Comparison of ENCODE assay signal across 25 cellular contexts in genomic region chr2:69888451-69888850, GRCh38. TPM values are rescaled to one million over a fixed set of nuclear protein-coding genes. Genes with fewer than 3 reads are reported as not detected.
A peak's percentile ranks its signal among the peaks of the same experiment; 100 is the strongest.
DNase-seq lines count a peak whose midpoint lies in the region; ATAC-seq, FAIRE-seq and TF ChIP-seq lines count a peak whose summit lies in the region.
"Had no signal": no experiment of that assay in that cellular context is flagged by ENCODE, and none has a peak within 500 bp of the region (broad histone marks: within the 10 kb centered on the region; RNA-seq: fewer than 3 reads in every experiment).

No MANE protein-coding gene starts in this region.

- in situ Hi-C loops in HepG2 (cut with HindIII; ENCODE audit: extremely low pct_ligation_motif_present, low pct_unique_long_range_greater_than_20kb) = no loop called here

- H3K4me1 ChIP-seq in HepG2 (ENCODE audit: insufficient read depth, low read length) (peaks cover 11% of the 10 kb centered on the region; the same call in 1 of the 2 replicates), right lobe of liver (no peaks in the 10 kb centered on the region)
- H3K4me1 ChIP-seq: BE2C, BLaER1 had no signal

- CTCF ChIA-PET in HepG2 (lab: Yijun Ruan, JAX; ENCODE audit: low intra/inter-chr PET ratio, low total read pairs) = no interaction called here

- H3K9me3 ChIP-seq in HepG2 (ENCODE audit: low read length) (peaks cover 5% of the 10 kb centered on the region; the same call in 1 of the 2 replicates), right lobe of liver (no peaks in the 10 kb centered on the region)
- H3K9me3 ChIP-seq: BE2C had no signal

- H2AFZ ChIP-seq in HepG2 (ENCODE audit: low read length) = no peak overlapping the region

- no peak overlapping the region for H3K27ac ChIP-seq in HepG2 (ENCODE audit: extremely low read length, insufficient read depth, low read length)
- H3K27ac ChIP-seq in right lobe of liver = no peak overlapping the region
- H3K27ac ChIP-seq: BLaER1 had no signal

- no peak for FAIRE-seq in HepG2 (lab: Jason Lieb, UNC)
- FAIRE-seq: A204.1 had no signal

- peaks cover 8% of the 10 kb centered on the region for H3K4me1 Mint-ChIP-seq in activated T-cell treated with anti-CD3 and anti-CD28 coated beads, Interleukin-2, amount 50 U/mL, for 72 hours (ENCODE audit: low read depth)
- H3K4me1 Mint-ChIP-seq in activated T-cell treated with anti-CD3 and anti-CD28 coated beads, Interleukin-2, amount 50 U/mL, for 24 hours (ENCODE audit: low read depth) = peaks cover 8% of the 10 kb centered on the region
- H3K4me1 Mint-ChIP-seq in activated T-helper 17 cell treated with anti-CD3 and anti-CD28 coated beads, Interleukin-2, amount 50 U/mL, for 72 hours = peaks cover 7% of the 10 kb centered on the region

- no peak for TF ChIP-seq CTCF in HepG2 (CRISPR knock-in tag; IDR thresholded peaks at IDR 0.05)
- no peak for TF ChIP-seq CTCF in right lobe of liver (IDR thresholded peaks at IDR 0.05)

- intact Hi-C loops in HepG2 (cut with micrococcal nuclease; ENCODE audit: unreplicated experiment) (no loop called here), right lobe of liver (cut with DNase I) (no loop called here)

- H4K20me1 ChIP-seq in HepG2 (ENCODE audit: insufficient read depth, low read length) = no peaks in the 10 kb centered on the region
- H4K20me1 ChIP-seq: BLaER1 had no signal

- WGBS in HepG2 (ENCODE audit: low lambda C conversion rate) = 73% methylated on average over 4 of the region's 4 CpGs
- 88% methylated on average over 2 of the region's 4 CpGs for WGBS in right lobe of liver (ENCODE audit: insufficient coverage, low coverage, low lambda C conversion rate, missing lambda C conversion rate)

- no peak overlapping the region for H3K4me2 ChIP-seq in HepG2 (ENCODE audit: low read depth, low read length)
- H3K4me2 ChIP-seq: BLaER1 had no signal

- TF ChIP-seq EP300 in HepG2 (IDR thresholded peaks at IDR 0.05; ENCODE audit: low read depth in 2 of 2, low read length in 2 of 2) (no peak), HepG2 (CRISPR knock-in tag; IDR thresholded peaks at IDR 0.05; ENCODE audit: borderline replicate concordance) (no peak)

- BruUV-seq in HepG2 (replicated peaks; lab: Mats Ljungman, UMichigan) = no TSS peak

- no peak overlapping the region for H3K27ac Mint-ChIP-seq in activated T-cell treated with anti-CD3 and anti-CD28 coated beads, Interleukin-2, amount 50 U/mL, for 72 hours
- H3K27ac Mint-ChIP-seq in activated T-cell treated with anti-CD3 and anti-CD28 coated beads, Interleukin-2, amount 50 U/mL, for 24 hours = no peak overlapping the region
- H3K27ac Mint-ChIP-seq in activated T-helper 17 cell treated with anti-CD3 and anti-CD28 coated beads, Interleukin-2, amount 50 U/mL, for 72 hours = no peak overlapping the region
- H3K27ac Mint-ChIP-seq: CD14-positive monocyte; CD4-positive, alpha-beta memory T cell; CD4-positive, CD25-positive, alpha-beta regulatory T cell; CD8-positive, alpha-beta memory T cell had no signal

- H3K36me3 Mint-ChIP-seq in activated T-cell treated with anti-CD3 and anti-CD28 coated beads, Interleukin-2, amount 50 U/mL, for 72 hours (ENCODE audit: insufficient read depth in 2 of 2) = peaks cover 0 to 1% of the 10 kb centered on the region in 2 donors
- no peaks in the 10 kb centered on the region for H3K36me3 Mint-ChIP-seq in activated T-cell treated with anti-CD3 and anti-CD28 coated beads, Interleukin-2, amount 50 U/mL, for 24 hours (ENCODE audit: low read depth)
- no peaks in the 10 kb centered on the region for H3K36me3 Mint-ChIP-seq in activated T-helper 17 cell treated with anti-CD3 and anti-CD28 coated beads, Interleukin-2, amount 50 U/mL, for 72 hours (ENCODE audit: low read depth)
- H3K36me3 Mint-ChIP-seq: CD14-positive monocyte; CD4-positive, CD25-positive, alpha-beta regulatory T cell had no signal

- no peak overlapping the region for H3K4me3 Mint-ChIP-seq in activated T-cell treated with anti-CD3 and anti-CD28 coated beads, Interleukin-2, amount 50 U/mL, for 72 hours
- no peak overlapping the region for H3K4me3 Mint-ChIP-seq in activated T-cell treated with anti-CD3 and anti-CD28 coated beads, Interleukin-2, amount 50 U/mL, for 24 hours
- H3K4me3 Mint-ChIP-seq in activated T-helper 17 cell treated with anti-CD3 and anti-CD28 coated beads, Interleukin-2, amount 50 U/mL, for 72 hours = no peak overlapping the region
- H3K4me3 Mint-ChIP-seq: CD14-positive monocyte; CD4-positive, alpha-beta memory T cell; CD4-positive, CD25-positive, alpha-beta regulatory T cell; CD8-positive, alpha-beta memory T cell had no signal

- H3K36me3 ChIP-seq in HepG2 (replicated peaks in 1 of 2; ENCODE audit: control insufficient read depth in 1 of 2, insufficient read depth in 2 of 2, low read length in 2 of 2) = no peaks in the 10 kb centered on the region
- H3K36me3 ChIP-seq in right lobe of liver = no peaks in the 10 kb centered on the region
- H3K36me3 ChIP-seq: BE2C, BLaER1 had no signal

- peaks cover 0 to 6% of the 10 kb centered on the region in 2 donors for H3K9me3 Mint-ChIP-seq in activated T-cell treated with anti-CD3 and anti-CD28 coated beads, Interleukin-2, amount 50 U/mL, for 72 hours
- no peaks in the 10 kb centered on the region for H3K9me3 Mint-ChIP-seq in activated T-cell treated with anti-CD3 and anti-CD28 coated beads, Interleukin-2, amount 50 U/mL, for 24 hours
- no peaks in the 10 kb centered on the region for H3K9me3 Mint-ChIP-seq in activated T-helper 17 cell treated with anti-CD3 and anti-CD28 coated beads, Interleukin-2, amount 50 U/mL, for 72 hours
- H3K9me3 Mint-ChIP-seq: CD14-positive monocyte had no signal

- POLR2A ChIA-PET in HepG2 (lab: Yijun Ruan, JAX) = no interaction called here

- no peaks in the 10 kb centered on the region for H3K27me3 Mint-ChIP-seq in activated T-cell treated with anti-CD3 and anti-CD28 coated beads, Interleukin-2, amount 50 U/mL, for 72 hours (ENCODE audit: low read depth)
- H3K27me3 Mint-ChIP-seq in activated T-cell treated with anti-CD3 and anti-CD28 coated beads, Interleukin-2, amount 50 U/mL, for 24 hours = no peaks in the 10 kb centered on the region
- no peaks in the 10 kb centered on the region for H3K27me3 Mint-ChIP-seq in activated T-helper 17 cell treated with anti-CD3 and anti-CD28 coated beads, Interleukin-2, amount 50 U/mL, for 72 hours
- H3K27me3 Mint-ChIP-seq: CD4-positive, alpha-beta memory T cell; CD8-positive, alpha-beta memory T cell had no signal

- TF ChIP-seq RAD21 in HepG2 (CRISPR knock-in tag; IDR thresholded peaks at IDR 0.05) = no peak

- ATAC-seq in activated T-cell treated with anti-CD3 and anti-CD28 coated beads, Interleukin-2, amount 50 U/mL, for 72 hours (replicated peaks in 1 of 2) = peak; percentile 45 to 61
- ATAC-seq in HepG2 (no peak), right lobe of liver (no peak), GM21737 (IDR thresholded peaks at IDR 0.05; ENCODE audit: unreplicated experiment) (no peak)
- ATAC-seq in activated T-helper 17 cell treated with anti-CD3 and anti-CD28 coated beads, Interleukin-2, amount 50 U/mL, for 72 hours (replicated peaks) = peak; percentile 75

- TF ChIP-seq POLR2A in HepG2 (IDR thresholded peaks at IDR 0.05; ENCODE audit: insufficient read depth in 1 of 2, low read depth in 2 of 2, low read length in 2 of 2) = no peak
- TF ChIP-seq POLR2A in right lobe of liver (IDR thresholded peaks at IDR 0.05) = no peak

- H3K9ac ChIP-seq in HepG2 (ENCODE audit: insufficient read depth, low read depth, low read length) = no peak overlapping the region
- H3K9ac ChIP-seq: BLaER1 had no signal

- H3K27me3 ChIP-seq in HepG2 (ENCODE audit: control insufficient read depth in 1 of 2, insufficient read depth in 2 of 2, low read length in 2 of 2) (no peaks in the 10 kb centered on the region; a peak in 1 of 5 replicates), right lobe of liver (no peaks in the 10 kb centered on the region)
- H3K27me3 ChIP-seq: BE2C, BLaER1 had no signal

- DNase-seq in activated T-cell treated with anti-CD3 and anti-CD28 coated beads, Interleukin-2, amount 50 U/mL, for 72 hours = no peak
- no peak for DNase-seq in activated T-cell treated with anti-CD3 and anti-CD28 coated beads, Interleukin-2, amount 50 U/mL, for 24 hours
- no peak for DNase-seq in HepG2 (ENCODE audit: low spot score)
- no peak for DNase-seq in right lobe of liver
- no peak for DNase-seq in GF-D8 (lab: John Stamatoyannopoulos, UW)
- DNase-seq: 8988T; ACHN; BE2C; C1 segment of cervical spinal cord; CD4-positive, alpha-beta memory T cell; CD4-positive, CD25-positive, alpha-beta regulatory T cell; CD8-positive, alpha-beta memory T cell; COR-L47; DMS 273 treated with DMSO at 0.1 percent for 48 hours; DMS153; DMS53; DMS79; DND-41; EL; GDM1 had no signal

- H3K79me2 ChIP-seq in HepG2 (ENCODE audit: insufficient read depth, low read length) = no peaks in the 10 kb centered on the region

- H3K4me3 ChIP-seq in HepG2 (replicated peaks in 1 of 3; ENCODE audit: insufficient read depth in 1 of 3, low read depth in 2 of 3, low read length in 3 of 3) = no peak overlapping the region
- no peak overlapping the region for H3K4me3 ChIP-seq in right lobe of liver
- H3K4me3 ChIP-seq: BLaER1 had no signal

RNA-seq across cellular contexts. Expression of gene SNRNP27, which starts 5.3 kb away (rescaled TPM):
- 10 to 100 TPM; 67.4 to 77.4 TPM for total RNA-seq in activated T-cell treated with anti-CD3 and anti-CD28 coated beads, Interleukin-2, amount 50 U/mL, for 72 hours
- total RNA-seq in HepG2 (2016; rRNA removed; fragmentation: Illumina TruSeq; extraction: Trizol) (54.6 and 80.8 TPM in 2 replicates), right lobe of liver (10 to 100 TPM; 12.1 to 37.7 (median 17.2) TPM)
- 13.0 and 15.2 TPM in 2 replicates for total RNA-seq in HepG2 (2016; cell fraction: cytosol; rRNA removed; fragmentation: Illumina TruSeq; extraction: Trizol; ENCODE audit: low read depth)
- total RNA-seq in HepG2 (2016; cell fraction: insoluble cytoplasmic fraction; rRNA removed; fragmentation: Illumina TruSeq; extraction: Trizol) = 59.4 and 85.2 TPM in 2 replicates
- 21.7 and 25.5 TPM in 2 replicates for total RNA-seq in HepG2 (2016; cell fraction: membrane; rRNA removed; fragmentation: Illumina TruSeq; extraction: Trizol)
- 45.4 and 52.3 TPM in 2 replicates for total RNA-seq in HepG2 (2016; cell fraction: nucleus; rRNA removed; fragmentation: Illumina TruSeq; extraction: Trizol)
- polyA plus RNA-seq in HepG2 (2011; rRNA removed) = 36.4 and 49.8 TPM in 2 replicates
- polyA plus RNA-seq in HepG2 (2011; cell fraction: cytosol; rRNA removed) = 26.3 and 29.3 TPM in 2 replicates
- 27.6 and 33.0 TPM in 2 replicates for polyA plus RNA-seq in HepG2 (2011; cell fraction: nucleus; rRNA removed)
- polyA plus RNA-seq in HepG2 (2012) = 40.3 and 60.6 TPM in 2 replicates
- 9.1 and 11.0 TPM in 2 replicates for polyA plus RNA-seq in HepG2 (2016; cell fraction: cytosol; fragmentation: Illumina TruSeq; extraction: Trizol; ENCODE audit: low read depth)
- 115 and 135 TPM in 2 replicates for polyA plus RNA-seq in HepG2 (2016; cell fraction: insoluble cytoplasmic fraction; fragmentation: Illumina TruSeq; extraction: Trizol; ENCODE audit: low read depth)
- 21.0 and 25.0 TPM in 2 replicates for polyA plus RNA-seq in HepG2 (2016; cell fraction: membrane; fragmentation: Illumina TruSeq; extraction: Trizol; ENCODE audit: low read depth)
- 62.9 and 71.3 TPM in 2 replicates for polyA plus RNA-seq in HepG2 (2016; cell fraction: nucleus; fragmentation: Illumina TruSeq; extraction: Trizol; ENCODE audit: insufficient read depth, low read depth)
- polyA minus RNA-seq in HepG2 (2011; rRNA and poly(A)+ RNA removed; ENCODE audit: low replicate concordance) = 4.8 and 7.2 TPM in 2 replicates
- 23.3 and 24.0 TPM in 2 replicates for polyA minus RNA-seq in HepG2 (2011; cell fraction: cytosol; rRNA and poly(A)+ RNA removed)
- polyA minus RNA-seq in HepG2 (2011; cell fraction: nucleus; rRNA and poly(A)+ RNA removed) = 32.4 and 45.5 TPM in 2 replicates
- 10 to 100 TPM; 54.9 to 60.1 TPM for total RNA-seq in activated T-helper 17 cell treated with anti-CD3 and anti-CD28 coated beads, Interleukin-2, amount 50 U/mL, for 72 hours

RNA-seq across cellular contexts. Expression of gene MXD1, which starts 26.5 kb away (rescaled TPM):
- total RNA-seq in activated T-cell treated with anti-CD3 and anti-CD28 coated beads, Interleukin-2, amount 50 U/mL, for 72 hours = 10 to 100 TPM; 14.3 to 40.0 TPM
- total RNA-seq in HepG2 (2016; rRNA removed; fragmentation: Illumina TruSeq; extraction: Trizol) (6.4 and 7.7 TPM in 2 replicates), right lobe of liver (10 to 100 TPM in 1 of 6 experiments, 1 to 10 TPM in 5; 3.5 to 13.1 (median 4.3) TPM)
- 0.61 and 2.0 TPM in 2 replicates for total RNA-seq in HepG2 (2016; cell fraction: cytosol; rRNA removed; fragmentation: Illumina TruSeq; extraction: Trizol; ENCODE audit: low read depth)
- 6.1 and 7.8 TPM in 2 replicates for total RNA-seq in HepG2 (2016; cell fraction: insoluble cytoplasmic fraction; rRNA removed; fragmentation: Illumina TruSeq; extraction: Trizol)
- 3.1 and 3.6 TPM in 2 replicates for total RNA-seq in HepG2 (2016; cell fraction: membrane; rRNA removed; fragmentation: Illumina TruSeq; extraction: Trizol)
- total RNA-seq in HepG2 (2016; cell fraction: nucleus; rRNA removed; fragmentation: Illumina TruSeq; extraction: Trizol) = 11.9 and 13.4 TPM in 2 replicates
- 12.0 and 14.9 TPM in 2 replicates for polyA plus RNA-seq in HepG2 (2011; rRNA removed)
- 5.2 and 7.3 TPM in 2 replicates for polyA plus RNA-seq in HepG2 (2011; cell fraction: cytosol; rRNA removed)
- polyA plus RNA-seq in HepG2 (2011; cell fraction: nucleus; rRNA removed) = 15.4 and 18.9 TPM in 2 replicates
- 6.1 and 8.3 TPM in 2 replicates for polyA plus RNA-seq in HepG2 (2012)
- 0.19 and 0.38 TPM in 2 replicates for polyA plus RNA-seq in HepG2 (2016; cell fraction: cytosol; fragmentation: Illumina TruSeq; extraction: Trizol; ENCODE audit: low read depth)
- 5.4 and 6.9 TPM in 2 replicates for polyA plus RNA-seq in HepG2 (2016; cell fraction: insoluble cytoplasmic fraction; fragmentation: Illumina TruSeq; extraction: Trizol; ENCODE audit: low read depth)
- 1.2 and 1.5 TPM in 2 replicates for polyA plus RNA-seq in HepG2 (2016; cell fraction: membrane; fragmentation: Illumina TruSeq; extraction: Trizol; ENCODE audit: low read depth)
- 14.2 and 17.0 TPM in 2 replicates for polyA plus RNA-seq in HepG2 (2016; cell fraction: nucleus; fragmentation: Illumina TruSeq; extraction: Trizol; ENCODE audit: insufficient read depth, low read depth)
- 5.8 and 5.9 TPM in 2 replicates for polyA minus RNA-seq in HepG2 (2011; rRNA and poly(A)+ RNA removed; ENCODE audit: low replicate concordance)
- polyA minus RNA-seq in HepG2 (2011; cell fraction: cytosol; rRNA and poly(A)+ RNA removed) = 7.4 and 8.8 TPM in 2 replicates
- 22.0 and 25.4 TPM in 2 replicates for polyA minus RNA-seq in HepG2 (2011; cell fraction: nucleus; rRNA and poly(A)+ RNA removed)
- 10 to 100 TPM; 14.8 to 40.6 TPM for total RNA-seq in activated T-helper 17 cell treated with anti-CD3 and anti-CD28 coated beads, Interleukin-2, amount 50 U/mL, for 72 hours

RNA-seq across cellular contexts. Expression of gene GMCL1, which starts 59.0 kb away (rescaled TPM):
- 10 to 100 TPM; 23.7 to 25.4 TPM for total RNA-seq in activated T-cell treated with anti-CD3 and anti-CD28 coated beads, Interleukin-2, amount 50 U/mL, for 72 hours
- 18.7 and 24.0 TPM in 2 replicates for total RNA-seq in HepG2 (2016; rRNA removed; fragmentation: Illumina TruSeq; extraction: Trizol)
- total RNA-seq in HepG2 (2016; cell fraction: cytosol; rRNA removed; fragmentation: Illumina TruSeq; extraction: Trizol; ENCODE audit: low read depth) = 4.9 and 5.0 TPM in 2 replicates
- total RNA-seq in HepG2 (2016; cell fraction: insoluble cytoplasmic fraction; rRNA removed; fragmentation: Illumina TruSeq; extraction: Trizol) = 19.7 and 21.7 TPM in 2 replicates
- total RNA-seq in HepG2 (2016; cell fraction: membrane; rRNA removed; fragmentation: Illumina TruSeq; extraction: Trizol) = 16.6 and 19.2 TPM in 2 replicates
- 19.6 and 26.0 TPM in 2 replicates for total RNA-seq in HepG2 (2016; cell fraction: nucleus; rRNA removed; fragmentation: Illumina TruSeq; extraction: Trizol)
- 13.3 and 24.0 TPM in 2 replicates for polyA plus RNA-seq in HepG2 (2011; rRNA removed)
- polyA plus RNA-seq in HepG2 (2011; cell fraction: cytosol; rRNA removed) = 6.6 and 11.0 TPM in 2 replicates
- polyA plus RNA-seq in HepG2 (2011; cell fraction: nucleus; rRNA removed) = 6.5 and 10.4 TPM in 2 replicates
- 13.2 and 20.8 TPM in 2 replicates for polyA plus RNA-seq in HepG2 (2012)
- 3.7 and 4.0 TPM in 2 replicates for polyA plus RNA-seq in HepG2 (2016; cell fraction: cytosol; fragmentation: Illumina TruSeq; extraction: Trizol; ENCODE audit: low read depth)
- 28.8 and 30.2 TPM in 2 replicates for polyA plus RNA-seq in HepG2 (2016; cell fraction: insoluble cytoplasmic fraction; fragmentation: Illumina TruSeq; extraction: Trizol; ENCODE audit: low read depth)
- 15.5 and 15.6 TPM in 2 replicates for polyA plus RNA-seq in HepG2 (2016; cell fraction: membrane; fragmentation: Illumina TruSeq; extraction: Trizol; ENCODE audit: low read depth)
- polyA plus RNA-seq in HepG2 (2016; cell fraction: nucleus; fragmentation: Illumina TruSeq; extraction: Trizol; ENCODE audit: insufficient read depth, low read depth) = 30.9 and 40.5 TPM in 2 replicates
- 3.9 and 9.7 TPM in 2 replicates for polyA minus RNA-seq in HepG2 (2011; rRNA and poly(A)+ RNA removed; ENCODE audit: low replicate concordance)
- polyA minus RNA-seq in HepG2 (2011; cell fraction: cytosol; rRNA and poly(A)+ RNA removed) = 10.1 and 12.1 TPM in 2 replicates
- polyA minus RNA-seq in HepG2 (2011; cell fraction: nucleus; rRNA and poly(A)+ RNA removed) = 15.8 and 18.9 TPM in 2 replicates
- 10 to 100 TPM in 2 of 6 experiments, 1 to 10 TPM in 4; 5.8 to 11.4 (median 6.8) TPM for total RNA-seq in right lobe of liver
- 10 to 100 TPM; 20.8 to 24.1 TPM for total RNA-seq in activated T-helper 17 cell treated with anti-CD3 and anti-CD28 coated beads, Interleukin-2, amount 50 U/mL, for 72 hours

Comparison
In these comparisons a context has a peak if more than half of its experiments do, and no peak if none do; other contexts are left out.
1. ATAC-seq: peak in activated T-cell treated with anti-CD3 and anti-CD28 coated beads, Interleukin-2, amount 50 U/mL, for 72 hours (2 of 2) and activated T-helper 17 cell treated with anti-CD3 and anti-CD28 coated beads, Interleukin-2, amount 50 U/mL, for 72 hours (single experiment); none in HepG2 (single experiment), right lobe of liver (0 of 4) and GM21737 (single experiment).